10 cellular contexts compared by ENCODE assay signal in the genomic region with DNA sequence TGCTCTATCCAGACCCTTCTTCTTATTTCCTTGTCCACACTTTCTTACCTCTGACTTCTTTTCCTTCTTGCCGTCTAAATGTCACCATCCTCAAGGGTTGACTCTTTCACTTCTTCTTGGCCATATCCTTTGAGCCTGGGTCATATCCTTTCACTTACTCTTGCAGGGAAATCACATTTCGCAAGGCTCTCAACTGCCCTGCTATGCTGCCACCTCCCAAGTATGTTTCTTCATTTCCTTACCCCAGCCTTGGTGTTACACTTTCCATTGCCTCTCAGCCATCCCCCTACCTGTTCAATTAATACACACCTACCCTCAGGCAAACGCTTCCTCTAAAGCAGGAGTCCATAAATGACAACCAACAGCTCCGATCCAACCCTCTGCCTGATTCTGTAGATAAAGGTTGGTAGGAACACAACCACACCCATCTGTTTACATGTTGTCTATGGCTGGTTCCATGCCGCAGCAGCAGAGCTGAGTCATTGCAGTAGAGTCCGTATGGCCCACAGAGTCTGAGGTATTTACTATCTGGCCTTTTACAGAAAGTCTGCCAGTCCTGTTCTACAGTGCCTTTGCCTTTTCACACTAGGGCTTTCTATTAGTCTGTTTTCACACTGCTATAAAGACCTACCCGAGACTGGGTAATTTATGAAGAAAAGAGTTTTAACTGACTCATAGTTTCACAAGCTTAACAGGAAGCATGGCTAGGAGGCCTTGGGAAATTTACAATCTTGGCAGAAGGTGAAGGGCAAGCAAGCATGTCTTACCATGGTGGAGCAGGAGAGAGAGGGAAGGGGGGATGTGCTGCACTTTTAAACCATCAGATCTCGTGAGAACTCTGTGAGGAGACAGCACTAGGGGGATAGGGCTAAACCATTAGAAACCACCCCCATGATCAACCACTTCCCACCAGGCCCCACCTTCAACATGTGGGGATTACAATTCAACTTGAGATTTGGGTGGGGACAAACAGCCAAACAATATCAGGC.
DNase-seq lines count a peak whose midpoint lies in the region; ATAC-seq, FAIRE-seq and TF ChIP-seq lines count a peak whose summit lies in the region.
"Had no signal": no experiment of that assay in that cellular context is flagged by ENCODE, and none has a peak within 500 bp of the region (broad histone marks: within the 10 kb centered on the region; RNA-seq: fewer than 3 reads in every experiment).

No MANE protein-coding gene starts in this region.

- H3K27me3 Mint-ChIP-seq in activated naive CD8-positive, alpha-beta T cell treated with anti-CD3 and anti-CD28 coated beads for 36 hours: no peaks in the 10 kb centered on the region
- H3K27me3 Mint-ChIP-seq in stimulated activated naive CD8-positive, alpha-beta T cell treated with anti-CD3 and anti-CD28 coated beads, Interleukin-15, amount 100 ng/mL, for 72 hours: no peaks in the 10 kb centered on the region

- in situ Hi-C loops in HepG2 (cut with HindIII; ENCODE audit: extremely low pct_ligation_motif_present, low pct_unique_long_range_greater_than_20kb): no loop called here

- BruUV-seq in HepG2 (replicated peaks; lab: Mats Ljungman, UMichigan): no TSS peak

- 41% methylated on average over 8 of the region's 8 CpGs for WGBS in right lobe of liver (ENCODE audit: insufficient coverage, low coverage, low lambda C conversion rate, missing lambda C conversion rate)
- 17% methylated on average over 8 of the region's 8 CpGs for WGBS in HepG2 (ENCODE audit: low lambda C conversion rate)

- no peak overlapping the region for H3K27ac ChIP-seq in right lobe of liver
- H3K27ac ChIP-seq in HepG2 (ENCODE audit: extremely low read length, insufficient read depth, low read length): no peak overlapping the region

- no peak overlapping the region for H2AFZ ChIP-seq in HepG2 (ENCODE audit: low read length)

- ATAC-seq in right lobe of liver (peak; percentile 23 to 65 (median 34)), HepG2 (no peak), HG03342 (IDR thresholded peaks at IDR 0.05; ENCODE audit: unreplicated experiment) (peak; percentile 68), GM19035 (IDR thresholded peaks at IDR 0.05; ENCODE audit: unreplicated experiment) (no peak)
- peak; percentile 85 for ATAC-seq in stimulated activated naive CD8-positive, alpha-beta T cell treated with anti-CD3 and anti-CD28 coated beads, Interleukin-15, amount 100 ng/mL, for 72 hours

- no peak overlapping the region for H3K4me3 Mint-ChIP-seq in activated naive CD8-positive, alpha-beta T cell treated with anti-CD3 and anti-CD28 coated beads for 36 hours
- H3K4me3 Mint-ChIP-seq in stimulated activated naive CD8-positive, alpha-beta T cell treated with anti-CD3 and anti-CD28 coated beads, Interleukin-15, amount 100 ng/mL, for 72 hours: no peak overlapping the region

- CTCF ChIA-PET in HepG2 (lab: Yijun Ruan, JAX; ENCODE audit: low intra/inter-chr PET ratio, low total read pairs): no interaction called here

- TF ChIP-seq CTCF in right lobe of liver (IDR thresholded peaks at IDR 0.05): no peak
- no peak for TF ChIP-seq CTCF in HepG2 (CRISPR knock-in tag; IDR thresholded peaks at IDR 0.05)

- no peaks in the 10 kb centered on the region for H3K79me2 ChIP-seq in HepG2 (ENCODE audit: insufficient read depth, low read length)

- no peaks in the 10 kb centered on the region for H4K20me1 ChIP-seq in HepG2 (ENCODE audit: insufficient read depth, low read length)

- no peak for FAIRE-seq in HepG2 (lab: Jason Lieb, UNC)

- TF ChIP-seq RAD21 in HepG2 (CRISPR knock-in tag; IDR thresholded peaks at IDR 0.05): no peak

- no peaks in the 10 kb centered on the region for H3K36me3 ChIP-seq in right lobe of liver
- no peaks in the 10 kb centered on the region for H3K36me3 ChIP-seq in HepG2 (replicated peaks in 1 of 2; ENCODE audit: control insufficient read depth in 1 of 2, insufficient read depth in 2 of 2, low read length in 2 of 2)

- H3K36me3 Mint-ChIP-seq in activated naive CD8-positive, alpha-beta T cell treated with anti-CD3 and anti-CD28 coated beads for 36 hours: no peaks in the 10 kb centered on the region

- H3K27me3 ChIP-seq in right lobe of liver: no peaks in the 10 kb centered on the region
- peaks cover 0 to 6% of the 10 kb centered on the region in 2 experiments; a peak in 2 of 5 replicates for H3K27me3 ChIP-seq in HepG2 (ENCODE audit: control insufficient read depth in 1 of 2, insufficient read depth in 2 of 2, low read length in 2 of 2)

- TF ChIP-seq POLR2A in right lobe of liver (IDR thresholded peaks at IDR 0.05) (no peak), HepG2 (IDR thresholded peaks at IDR 0.05; ENCODE audit: insufficient read depth in 1 of 2, low read depth in 2 of 2, low read length in 2 of 2) (no peak)

- POLR2A ChIA-PET in HepG2 (lab: Yijun Ruan, JAX): no interaction called here

- H3K4me1 ChIP-seq in right lobe of liver (no peaks in the 10 kb centered on the region), HepG2 (ENCODE audit: insufficient read depth, low read length) (no peaks in the 10 kb centered on the region)

- DNase-seq in right lobe of liver: no peak
- DNase-seq in HepG2 (ENCODE audit: low spot score): no peak
- peak; percentile 3 for DNase-seq in activated naive CD8-positive, alpha-beta T cell treated with anti-CD3 and anti-CD28 coated beads for 36 hours
- DNase-seq in stimulated activated naive CD8-positive, alpha-beta T cell treated with anti-CD3 and anti-CD28 coated beads, Interleukin-15, amount 100 ng/mL, for 72 hours: peak in 1 of 2 donors; percentile 31
- DNase-seq in stimulated activated naive CD4-positive, alpha-beta T cell (lab: John Stamatoyannopoulos, UW): no peak
- no peak for DNase-seq in cerebellar nuclear complex (lab: John Stamatoyannopoulos, UW)
- DNase-seq: DMS79, NCI-H526 treated with DMSO at 0.1 percent for 48 hours had no signal

- H3K4me2 ChIP-seq in HepG2 (ENCODE audit: low read depth, low read length): no peak overlapping the region

- intact Hi-C loops in right lobe of liver (cut with DNase I): no loop called here
- intact Hi-C loops in HepG2 (cut with micrococcal nuclease; ENCODE audit: unreplicated experiment): no loop called here

- H3K4me3 ChIP-seq in right lobe of liver (no peak overlapping the region), HepG2 (replicated peaks in 1 of 3; ENCODE audit: insufficient read depth in 1 of 3, low read depth in 2 of 3, low read length in 3 of 3) (no peak overlapping the region)

- H3K9me3 ChIP-seq in right lobe of liver (no peaks in the 10 kb centered on the region), HepG2 (ENCODE audit: low read length) (no peaks in the 10 kb centered on the region)

- no peak overlapping the region for H3K27ac Mint-ChIP-seq in activated naive CD8-positive, alpha-beta T cell treated with anti-CD3 and anti-CD28 coated beads for 36 hours
- no peak overlapping the region for H3K27ac Mint-ChIP-seq in stimulated activated naive CD8-positive, alpha-beta T cell treated with anti-CD3 and anti-CD28 coated beads, Interleukin-15, amount 100 ng/mL, for 72 hours

- peaks cover 10% of the 10 kb centered on the region for H3K4me1 Mint-ChIP-seq in activated naive CD8-positive, alpha-beta T cell treated with anti-CD3 and anti-CD28 coated beads for 36 hours
- peaks cover 6% of the 10 kb centered on the region for H3K4me1 Mint-ChIP-seq in stimulated activated naive CD8-positive, alpha-beta T cell treated with anti-CD3 and anti-CD28 coated beads, Interleukin-15, amount 100 ng/mL, for 72 hours

- no peak overlapping the region for H3K9ac ChIP-seq in HepG2 (ENCODE audit: insufficient read depth, low read depth, low read length)

- TF ChIP-seq EP300 in HepG2 (IDR thresholded peaks at IDR 0.05; ENCODE audit: low read depth in 2 of 2, low read length in 2 of 2) (no peak), HepG2 (CRISPR knock-in tag; IDR thresholded peaks at IDR 0.05; ENCODE audit: borderline replicate concordance) (no peak)

- H3K9me3 Mint-ChIP-seq in activated naive CD8-positive, alpha-beta T cell treated with anti-CD3 and anti-CD28 coated beads for 36 hours: no peaks in the 10 kb centered on the region
- H3K9me3 Mint-ChIP-seq in stimulated activated naive CD8-positive, alpha-beta T cell treated with anti-CD3 and anti-CD28 coated beads, Interleukin-15, amount 100 ng/mL, for 72 hours: peaks cover 0 to 7% of the 10 kb centered on the region in 2 donors

TF ChIP-seq in HepG2, 621 proteins besides CTCF, POLR2A, EP300 and RAD21 (continues in another document):
- TF ChIP-seq ZNF460 (CRISPR knock-in tag; IDR thresholded peaks at IDR 0.05; ENCODE audit: borderline replicate concordance) (no peak), ZBTB7A (CRISPR knock-in tag; IDR thresholded peaks at IDR 0.05) (no peak), ZNF432 (CRISPR knock-in tag; IDR thresholded peaks at IDR 0.05; ENCODE audit: borderline replicate concordance) (no peak), ZFP36L2 (CRISPR knock-in tag; IDR thresholded peaks at IDR 0.05) (no peak), JUND (CRISPR knock-in tag; IDR thresholded peaks at IDR 0.05) (no peak), RFXANK (CRISPR knock-in tag; IDR thresholded peaks at IDR 0.05) (no peak), MEIS2 (CRISPR knock-in tag; IDR thresholded peaks at IDR 0.05) (no peak), ZBTB7B (CRISPR knock-in tag; IDR thresholded peaks at IDR 0.05) (no peak)
- TF ChIP-seq, protein P1, sequence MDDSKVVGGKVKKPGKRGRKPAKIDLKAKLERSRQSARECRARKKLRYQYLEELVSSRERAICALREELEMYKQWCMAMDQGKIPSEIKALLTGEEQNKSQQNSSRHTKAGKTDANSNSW (CRISPR knock-in tag; IDR thresholded peaks at IDR 0.05; ENCODE audit: borderline replicate concordance): no peak
- TF ChIP-seq, protein P2, sequence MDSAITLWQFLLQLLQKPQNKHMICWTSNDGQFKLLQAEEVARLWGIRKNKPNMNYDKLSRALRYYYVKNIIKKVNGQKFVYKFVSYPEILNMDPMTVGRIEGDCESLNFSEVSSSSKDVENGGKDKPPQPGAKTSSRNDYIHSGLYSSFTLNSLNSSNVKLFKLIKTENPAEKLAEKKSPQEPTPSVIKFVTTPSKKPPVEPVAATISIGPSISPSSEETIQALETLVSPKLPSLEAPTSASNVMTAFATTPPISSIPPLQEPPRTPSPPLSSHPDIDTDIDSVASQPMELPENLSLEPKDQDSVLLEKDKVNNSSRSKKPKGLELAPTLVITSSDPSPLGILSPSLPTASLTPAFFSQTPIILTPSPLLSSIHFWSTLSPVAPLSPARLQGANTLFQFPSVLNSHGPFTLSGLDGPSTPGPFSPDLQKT (CRISPR knock-in tag; IDR thresholded peaks at IDR 0.05; ENCODE audit: borderline replicate concordance): no peak

Comparison
In these comparisons a context has a peak if more than half of its experiments do, and no peak if none do; other contexts are left out.
1. ATAC-seq: peak in right lobe of liver (4 of 4), HG03342 (single experiment) and stimulated activated naive CD8-positive, alpha-beta T cell treated with anti-CD3 and anti-CD28 coated beads, Interleukin-15, amount 100 ng/mL, for 72 hours (single experiment); none in HepG2 (single experiment) and GM19035 (single experiment).